ENCODE assay signal across 18 cellular contexts in genomic region chr1:31241321-31241720, GRCh38. TPM values are rescaled to one million over a fixed set of nuclear protein-coding genes. Genes with fewer than 3 reads are reported as not detected.
"Had no signal": no experiment of that assay in that cellular context is flagged by ENCODE, and none has a peak within 500 bp of the region (broad histone marks: within the 10 kb centered on the region; RNA-seq: fewer than 3 reads in every experiment).

No MANE protein-coding gene starts in this region.

- H2AFZ ChIP-seq: hepatocyte had no signal

- H3K4me1 ChIP-seq: gastrocnemius medialis had no signal

- H3K4me3 Mint-ChIP-seq: activated T-cell treated with anti-CD3 and anti-CD28 coated beads, Interleukin-2, amount 50 U/mL, for 4 hours had no signal

- DNase-seq: activated CD4-positive, alpha-beta T cell treated with anti-CD3 and anti-CD28 coated beads, Interleukin-2, amount 50 U/mL, for 1 hour; activated effector memory CD4-positive, alpha-beta T cell treated with Interleukin-2 at 50 U/mL for 16 hours; activated T-cell treated with anti-CD3 and anti-CD28 coated beads, Interleukin-2, amount 50 U/mL, for 4 hours; amniotic stem cell; erythroblast; gastrocnemius medialis; islet precursor cell; stimulated activated CD4-positive, alpha-beta T cell treated with anti-CD3 and anti-CD28 coated beads, Interleukin-2, amount 100 ng/mL, for 48 hours; stimulated activated naive CD4-positive, alpha-beta T cell had no signal

- FAIRE-seq: colon had no signal

- H3K36me3 Mint-ChIP-seq: activated naive CD4-positive, alpha-beta T cell treated with anti-CD3 and anti-CD28 coated beads, Interleukin-2, amount 50 U/mL, for 24 hours had no signal

- ATAC-seq: activated T-cell treated with anti-CD3 and anti-CD28 coated beads, Interleukin-2, amount 50 U/mL, for 4 hours; gastrocnemius medialis had no signal

- H3K79me2 ChIP-seq: hepatocyte had no signal

- H3K27ac ChIP-seq: gastrocnemius medialis, hepatocyte, neutrophil, tibial nerve had no signal

- H3K9me3 ChIP-seq: gastrocnemius medialis, neutrophil, tibial nerve had no signal

- H3K9me3 Mint-ChIP-seq: activated naive CD4-positive, alpha-beta T cell treated with anti-CD3 and anti-CD28 coated beads, Interleukin-2, amount 50 U/mL, for 24 hours; activated T-cell treated with anti-CD3 and anti-CD28 coated beads, Interleukin-2, amount 50 U/mL, for 4 hours had no signal

- H3K4me3 ChIP-seq: gastrocnemius medialis, hepatocyte, tibial nerve had no signal

- H3K27ac Mint-ChIP-seq: activated naive CD4-positive, alpha-beta T cell treated with anti-CD3 and anti-CD28 coated beads, Interleukin-2, amount 50 U/mL, for 24 hours had no signal

- H3K36me3 ChIP-seq: gastrocnemius medialis, neutrophil, tibial nerve had no signal

- H3K4me2 ChIP-seq: hepatocyte had no signal

RNA-seq across cellular contexts. Expression of gene NKAIN1, which starts 1.6 kb away (rescaled TPM):
- total RNA-seq: lung microvascular endothelial cell; skeletal muscle tissue; subcutaneous adipose tissue; T-helper 2 cell treated with Interferon-gamma antibody and Interleukin-4, amounts not matched to agents 100 ng/mL and 5 ng/mL, for 36 hours; tibial nerve had no signal
